8 cellular contexts compared by ENCODE assay signal in the genomic region with DNA sequence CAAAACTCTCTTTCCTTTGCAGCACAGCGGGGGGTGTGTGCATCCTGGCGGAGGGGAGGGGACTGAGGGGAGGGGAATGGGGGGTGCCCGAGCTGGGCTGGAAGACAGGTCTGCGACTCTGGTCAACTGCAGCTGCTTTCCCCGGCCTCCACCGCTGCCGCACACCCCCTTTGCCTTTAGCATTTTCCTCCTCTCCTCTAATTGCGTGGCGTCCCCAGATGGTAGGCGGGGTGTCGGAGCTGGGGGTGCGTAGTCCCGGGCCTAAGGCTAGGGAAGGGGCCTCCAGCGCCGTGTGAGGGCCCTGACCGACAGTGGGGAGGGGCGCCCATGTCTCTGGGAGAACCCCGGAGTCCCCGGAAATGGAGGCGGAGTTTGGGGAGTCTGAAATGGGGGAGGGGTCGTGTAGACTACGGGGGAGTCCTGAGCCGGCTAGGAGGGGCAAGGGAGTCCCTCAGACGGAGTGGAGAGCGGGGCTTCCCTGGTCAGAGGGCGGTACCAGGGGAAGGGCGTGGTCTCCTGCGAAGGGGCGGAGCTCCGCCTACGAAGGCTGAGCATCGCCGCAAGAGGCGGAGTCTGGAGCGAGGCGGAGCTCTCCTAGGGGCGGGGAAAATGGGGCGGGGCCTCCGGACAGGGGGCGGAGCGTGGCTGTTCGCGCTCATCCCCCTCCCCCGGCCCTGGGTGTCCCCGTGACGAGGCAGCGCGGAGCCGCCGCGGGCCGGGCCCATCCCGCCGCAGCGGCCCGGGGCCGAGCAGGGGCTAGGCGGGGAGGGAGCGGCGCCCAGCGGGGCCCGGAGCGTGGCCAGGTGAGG.
DNase-seq lines count a peak whose midpoint lies in the region; ATAC-seq lines count a peak whose summit lies in the region.

A gene with protein sequence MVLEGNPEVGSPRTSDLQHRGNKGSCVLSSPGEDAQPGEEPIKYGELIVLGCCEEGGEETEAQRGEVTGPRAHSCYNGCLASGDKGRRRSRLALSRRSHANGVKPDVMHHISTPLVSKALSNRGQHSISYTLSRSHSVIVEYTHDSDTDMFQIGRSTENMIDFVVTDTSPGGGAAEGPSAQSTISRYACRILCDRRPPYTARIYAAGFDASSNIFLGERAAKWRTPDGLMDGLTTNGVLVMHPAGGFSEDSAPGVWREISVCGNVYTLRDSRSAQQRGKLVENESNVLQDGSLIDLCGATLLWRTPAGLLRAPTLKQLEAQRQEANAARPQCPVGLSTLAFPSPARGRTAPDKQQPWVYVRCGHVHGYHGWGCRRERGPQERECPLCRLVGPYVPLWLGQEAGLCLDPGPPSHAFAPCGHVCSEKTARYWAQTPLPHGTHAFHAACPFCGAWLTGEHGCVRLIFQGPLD (plus strand): TSS at position 681 of the 809 bp plus-strand sequence. CDS start 1,224 bp downstream, outside the sequence.

- H3K9me3 ChIP-seq in BLaER1 = peaks cover 16% of the 10 kb centered on the region

- peaks cover 18% of the 10 kb centered on the region for H3K36me3 ChIP-seq in BLaER1

- peaks cover 52% of the 10 kb centered on the region for H3K4me1 ChIP-seq in BLaER1

- H3K4me3 ChIP-seq in BLaER1 = peak within 1 kb of the TSS; percentile 80

- ATAC-seq in GM19372 (IDR thresholded peaks at IDR 0.05; ENCODE audit: low read depth, unreplicated experiment) = peak; percentile 68
- peak; percentile 84 for ATAC-seq in HG03521 (IDR thresholded peaks at IDR 0.05; ENCODE audit: unreplicated experiment)

- peak within 1 kb of the TSS; percentile 85 for H3K27ac ChIP-seq in BLaER1

- peak within 1 kb of the TSS; percentile 99 for H3K4me2 ChIP-seq in BLaER1

- H4K20me1 ChIP-seq in BLaER1 = peaks cover 24% of the 10 kb centered on the region

- peak; percentile 90 for DNase-seq in NCI-H748 treated with DMSO at 0.1 percent for 48 hours (lab: John Stamatoyannopoulos, UW)
- peak; percentile 83 to 95 for DNase-seq in activated CD8-positive, alpha-beta memory T cell treated with anti-CD3 and anti-CD28 coated beads for 1 hour (ENCODE audit: extremely low read depth in 1 of 2, low read depth in 1 of 2)
- DNase-seq in effector CD8-positive, alpha-beta T cell (lab: John Stamatoyannopoulos, UW) = peak; percentile 97
- peak; percentile 95 for DNase-seq in medulla oblongata (ENCODE audit: extremely low spot score)
- peak; percentile 94 to 95 (median 94) for DNase-seq in stimulated activated CD4-positive, alpha-beta T cell treated with anti-CD3 and anti-CD28 coated beads, TNF-alpha, amount 100 ng/mL, for 4 hours (ENCODE audit: low read depth in 3 of 3)

- H3K9ac ChIP-seq in BLaER1 = peak within 1 kb of the TSS; percentile 79

- H3K27me3 ChIP-seq in BLaER1 = no peaks in the 10 kb centered on the region

Comparison
In these comparisons a context has a peak if more than half of its experiments do, and no peak if none do; other contexts are left out.
1. Peak in every context shown above with its lines: DNase-seq, ATAC-seq, H3K4me3 ChIP-seq and H3K27ac ChIP-seq.